ENCODE assay signal across 8 cellular contexts in genomic region chr3:44509393-44509921, GRCh38. TPM values are rescaled to one million over a fixed set of nuclear protein-coding genes. Genes with fewer than 3 reads are reported as not detected.
A peak's percentile ranks its signal among the peaks of the same experiment; 100 is the strongest.
DNase-seq lines count a peak whose midpoint lies in the region; ATAC-seq and TF ChIP-seq lines count a peak whose summit lies in the region.

No MANE protein-coding gene starts in this region.

- DNase-seq in activated naive CD4-positive, alpha-beta T cell treated with anti-CD3 and anti-CD28 coated beads for 36 hours = peak; percentile 10
- no peak for DNase-seq in activated naive CD4-positive, alpha-beta T cell treated with anti-CD3 and anti-CD28 coated beads, Interleukin-2, amount 50 U/mL, for 16 hours
- no peak for DNase-seq in SJSA1 (ENCODE audit: low read depth in 1 of 2, low spot score in 2 of 2)
- DNase-seq in neural progenitor cell (ENCODE audit: low spot score) = peak; percentile 56
- DNase-seq in NCI-H146 (lab: John Stamatoyannopoulos, UW) = no peak
- no peak for DNase-seq in RPMI8226
- no peak for DNase-seq in HPDE6-E6E7 (ENCODE audit: extremely low spot score)

- H3K27me3 ChIP-seq in SJSA1 (replicated peaks) = no peaks in the 10 kb centered on the region
- no peaks in the 10 kb centered on the region for H3K27me3 ChIP-seq in neural progenitor cell

- no peak overlapping the region for H3K27ac Mint-ChIP-seq in activated naive CD4-positive, alpha-beta T cell treated with anti-CD3 and anti-CD28 coated beads for 36 hours
- peak overlapping the region; percentile 92 for H3K27ac Mint-ChIP-seq in neural progenitor cell

- H3K4me2 ChIP-seq in neural progenitor cell = peak overlapping the region; percentile 83

- ATAC-seq in esophagus mucosa = peak; percentile 61

- TF ChIP-seq CTCF in neural progenitor cell (IDR thresholded peaks at IDR 0.05) = no peak

- peaks cover 28% of the 10 kb centered on the region for H3K4me1 Mint-ChIP-seq in activated naive CD4-positive, alpha-beta T cell treated with anti-CD3 and anti-CD28 coated beads for 36 hours (ENCODE audit: low read depth)
- peaks cover 25% of the 10 kb centered on the region for H3K4me1 Mint-ChIP-seq in neural progenitor cell

- H3K9me3 ChIP-seq in SJSA1 (replicated peaks) (no peaks in the 10 kb centered on the region), neural progenitor cell (ENCODE audit: low read depth) (no peaks in the 10 kb centered on the region)

- H3K79me2 ChIP-seq in neural progenitor cell (ENCODE audit: low read depth) = peaks cover 60% of the 10 kb centered on the region

- no peak overlapping the region for H3K9ac ChIP-seq in neural progenitor cell

- no peaks in the 10 kb centered on the region for H3K27me3 Mint-ChIP-seq in activated naive CD4-positive, alpha-beta T cell treated with anti-CD3 and anti-CD28 coated beads for 36 hours (ENCODE audit: low read depth)
- H3K27me3 Mint-ChIP-seq in neural progenitor cell (ENCODE audit: insufficient read depth, low read depth) = peaks cover 5% of the 10 kb centered on the region

- peak overlapping the region; percentile 92 for H3K4me3 Mint-ChIP-seq in activated naive CD4-positive, alpha-beta T cell treated with anti-CD3 and anti-CD28 coated beads for 36 hours
- H3K4me3 Mint-ChIP-seq in neural progenitor cell = peak overlapping the region; percentile 93

- intact Hi-C loops in activated naive CD4-positive, alpha-beta T cell treated with anti-CD3 and anti-CD28 coated beads for 36 hours (cut with micrococcal nuclease) = no loop called here

- H3F3A ChIP-seq in neural progenitor cell (ENCODE audit: low read depth) = peaks cover 19% of the 10 kb centered on the region

- peaks cover 10% of the 10 kb centered on the region for H3K9me3 Mint-ChIP-seq in activated naive CD4-positive, alpha-beta T cell treated with anti-CD3 and anti-CD28 coated beads for 36 hours
- peaks cover 30% of the 10 kb centered on the region for H3K9me3 Mint-ChIP-seq in neural progenitor cell

- H3K4me3 ChIP-seq in SJSA1 (peak overlapping the region; percentile 87), neural progenitor cell (peak overlapping the region; percentile 72)

- H3K27ac ChIP-seq in SJSA1 (no peak overlapping the region), neural progenitor cell (no peak overlapping the region)

- CTCF ChIA-PET in activated naive CD4-positive, alpha-beta T cell treated with anti-CD3 and anti-CD28 coated beads for 36 hours (lab: Charles Lee) = no interaction called here

- H3K4me1 ChIP-seq in SJSA1 (replicated peaks) = peaks cover 8% of the 10 kb centered on the region
- H3K4me1 ChIP-seq in neural progenitor cell = peaks cover 11% of the 10 kb centered on the region

- H3K36me3 ChIP-seq in SJSA1 = no peaks in the 10 kb centered on the region; the same call in 1 of the 2 replicates
- H3K36me3 ChIP-seq in neural progenitor cell = peaks cover 8% of the 10 kb centered on the region

- H2AFZ ChIP-seq in neural progenitor cell (replicated peaks) = no peak overlapping the region

- peaks cover 26% of the 10 kb centered on the region for H3K36me3 Mint-ChIP-seq in activated naive CD4-positive, alpha-beta T cell treated with anti-CD3 and anti-CD28 coated beads for 36 hours (ENCODE audit: low read depth)
- peaks cover 34% of the 10 kb centered on the region for H3K36me3 Mint-ChIP-seq in neural progenitor cell

- peaks cover 5% of the 10 kb centered on the region for H4K20me1 ChIP-seq in neural progenitor cell (ENCODE audit: low read depth)

RNA-seq across cellular contexts. Expression of gene ZNF445, which starts 32.0 kb away (rescaled TPM):
- total RNA-seq in activated naive CD4-positive, alpha-beta T cell treated with anti-CD3 and anti-CD28 coated beads for 36 hours = 10 to 100 TPM; 19.0 TPM
- total RNA-seq in SJSA1 (2014; rRNA removed; shearing (Covaris generic)) = 3.7 and 5.8 TPM in 2 replicates
- total RNA-seq in esophagus mucosa (5.8 TPM), neural progenitor cell (ENCODE audit: low replicate concordance) (28.3 and 29.7 TPM in 2 replicates)

RNA-seq across cellular contexts. Expression of gene ZKSCAN7, which starts 45.5 kb away (rescaled TPM):
- 1 to 10 TPM; 1.5 to 1.7 TPM for total RNA-seq in activated naive CD4-positive, alpha-beta T cell treated with anti-CD3 and anti-CD28 coated beads for 36 hours
- total RNA-seq in SJSA1 (2014; rRNA removed; shearing (Covaris generic)) = 4.1 and 4.4 TPM in 2 replicates
- total RNA-seq in esophagus mucosa = 0.76 TPM
- 14.1 and 18.7 TPM in 2 replicates for total RNA-seq in neural progenitor cell (ENCODE audit: low replicate concordance)

Comparison
In these comparisons a context has a peak if more than half of its experiments do, and no peak if none do; other contexts are left out.
1. DNase-seq: peak in activated naive CD4-positive, alpha-beta T cell treated with anti-CD3 and anti-CD28 coated beads for 36 hours (single experiment) and neural progenitor cell (single experiment); none in activated naive CD4-positive, alpha-beta T cell treated with anti-CD3 and anti-CD28 coated beads, Interleukin-2, amount 50 U/mL, for 16 hours (single experiment), SJSA1 (0 of 2), NCI-H146 (single experiment), RPMI8226 (single experiment) and HPDE6-E6E7 (single experiment).